Comparison of ENCODE assay signal across 8 cellular contexts in the genomic region with DNA sequence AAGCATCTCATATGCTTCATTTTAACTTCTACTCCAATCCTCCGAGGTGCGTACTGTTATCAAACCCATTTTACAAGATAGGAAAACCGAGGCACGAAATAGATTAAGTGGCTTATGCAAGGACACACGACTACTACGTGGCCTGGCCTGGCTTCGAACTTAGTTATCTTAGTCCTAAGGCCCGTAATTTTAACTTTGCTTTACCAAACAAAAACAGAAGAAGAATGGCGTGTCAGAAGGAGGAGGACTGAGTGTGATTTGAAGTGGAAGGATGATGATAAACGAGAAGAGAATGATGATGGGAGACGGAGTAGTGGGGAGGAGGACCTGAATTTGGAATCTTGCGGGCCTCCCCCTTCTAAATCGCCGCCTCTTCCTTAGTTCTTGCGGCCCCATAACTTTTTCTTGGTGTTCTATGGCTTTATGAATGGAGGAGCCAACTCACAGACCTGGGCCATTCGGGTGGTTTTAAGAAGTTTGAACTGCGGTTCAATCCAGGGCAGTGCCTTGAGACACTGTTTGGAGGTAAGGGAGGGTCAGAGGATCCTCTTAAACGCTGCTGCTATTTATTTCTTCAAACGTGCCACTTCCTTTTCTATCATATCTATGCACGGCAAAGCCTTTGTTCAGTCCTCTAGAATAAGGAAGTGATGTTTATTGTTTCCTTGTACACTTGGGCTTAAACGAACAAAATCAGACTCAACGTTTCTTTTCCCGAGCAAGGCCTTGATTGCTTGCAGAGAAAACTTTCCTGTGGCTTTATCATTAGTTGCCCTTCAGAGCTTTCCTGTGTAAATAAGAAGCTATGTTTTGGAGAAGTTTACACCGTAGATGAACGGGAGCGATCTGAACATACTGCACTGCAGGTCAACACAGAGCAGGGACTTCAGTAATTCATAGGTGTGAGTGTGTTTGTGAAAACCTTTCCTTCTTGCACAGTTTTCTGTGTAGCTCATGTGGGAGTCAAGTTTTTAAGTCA. TPM values are rescaled to one million over a fixed set of nuclear protein-coding genes. Genes with fewer than 3 reads are reported as not detected.
DNase-seq lines count a peak whose midpoint lies in the region; ATAC-seq and TF ChIP-seq lines count a peak whose summit lies in the region.

No MANE protein-coding gene starts in this region.

- H3K27ac Mint-ChIP-seq in activated B cell treated with CpG ODN at 0.5 μM for 24 hours, result peak overlapping the region; percentile 97

- intact Hi-C loops in activated B cell treated with CpG ODN at 0.5 μM for 24 hours (cut with micrococcal nuclease), result loop anchor here (1.0 to 5.0 kb wide), 9 partner anchors 47 to 1543 kb away; a partner anchor contains a TSS

- no peaks in the 10 kb centered on the region for H3K27me3 Mint-ChIP-seq in activated B cell treated with CpG ODN at 0.5 μM for 24 hours

- CTCF ChIA-PET in activated B cell treated with CpG ODN at 0.5 μM for 24 hours (lab: Charles Lee), result interaction anchor here (2.2 kb wide), 1 partner anchor 208 kb away, joined by 8 read pairs; no protein-coding TSS in a partner anchor

- peaks cover 55% of the 10 kb centered on the region for H3K4me1 Mint-ChIP-seq in activated B cell treated with CpG ODN at 0.5 μM for 24 hours

- peak overlapping the region; percentile 91 for H3K4me3 Mint-ChIP-seq in activated B cell treated with CpG ODN at 0.5 μM for 24 hours

- peak; percentile 6 for ATAC-seq in activated B cell treated with CpG ODN at 0.5 μM for 24 hours (ENCODE audit: low read depth)
- no peak for ATAC-seq in HG02610 (IDR thresholded peaks at IDR 0.05; ENCODE audit: unreplicated experiment)

- no peaks in the 10 kb centered on the region for H3K9me3 Mint-ChIP-seq in activated B cell treated with CpG ODN at 0.5 μM for 24 hours

- TF ChIP-seq CTCF in activated B cell treated with CpG ODN at 0.5 μM for 24 hours (IDR thresholded peaks at IDR 0.05), result no peak
- no peak for TF ChIP-seq CTCF in fibroblast of villous mesenchyme (IDR thresholded peaks at IDR 0.05; ENCODE audit: insufficient read depth, low read depth, low read length)
- TF ChIP-seq CTCF in GM20000 (IDR thresholded peaks at IDR 0.05; ENCODE audit: extremely low read depth, missing control alignments), result no peak
- TF ChIP-seq CTCF in GM10266 (IDR thresholded peaks at IDR 0.05; ENCODE audit: control insufficient read depth, insufficient read depth, low read depth, missing control alignments), result no peak

- peak overlapping the region; percentile 90 for H3K4me3 ChIP-seq in fibroblast of villous mesenchyme (ENCODE audit: low read depth, low read length)

- peak; percentile 29 for DNase-seq in EL
- peak; percentile 49 for DNase-seq in HT-29 (ENCODE audit: low spot score)
- peak; percentile 20 for DNase-seq in activated B cell treated with CpG ODN at 0.5 μM for 24 hours
- peak; percentile 21 for DNase-seq in fibroblast of villous mesenchyme (ENCODE audit: low read depth)
- DNase-seq in retina, result peak; percentile 22
- DNase-seq in GM20000 (ENCODE audit: low spot score), result no peak
- no peak for DNase-seq in GM10266 (ENCODE audit: extremely low spot score)

- peaks cover 37% of the 10 kb centered on the region for H3K36me3 Mint-ChIP-seq in activated B cell treated with CpG ODN at 0.5 μM for 24 hours (ENCODE audit: low read depth)

- POLR2A ChIA-PET in activated B cell treated with CpG ODN at 0.5 μM for 24 hours (lab: Charles Lee), result interaction anchor here (0.6 to 2.9 kb wide), 12 partner anchors 9 to 821 kb away, joined by 3 to 18 read pairs (median 5); a partner anchor contains a TSS

RNA-seq across cellular contexts. Expression of a gene that starts 0.8 kb away (rescaled TPM):
- total RNA-seq in HT-29 (2014; rRNA removed; shearing (Covaris generic)), result 40.7 and 42.9 TPM in 2 replicates
- total RNA-seq in activated B cell treated with CpG ODN at 0.5 μM for 24 hours (48.6 and 57.3 TPM in 2 replicates), fibroblast of villous mesenchyme (40.6 and 60.5 TPM in 2 replicates)

RNA-seq across cellular contexts. Expression of a gene that starts 8.9 kb away (rescaled TPM):
- total RNA-seq in HT-29 (2014; rRNA removed; shearing (Covaris generic)), result 3.5 and 3.6 TPM in 2 replicates
- total RNA-seq in activated B cell treated with CpG ODN at 0.5 μM for 24 hours, result not detected in 2 replicates
- 4.2 and 7.8 TPM in 2 replicates for total RNA-seq in fibroblast of villous mesenchyme

Comparison
In these comparisons a context has a peak if more than half of its experiments do, and no peak if none do; other contexts are left out.
1. DNase-seq: peak in EL (single experiment), HT-29 (single experiment), activated B cell treated with CpG ODN at 0.5 μM for 24 hours (single experiment), fibroblast of villous mesenchyme (single experiment) and retina (single experiment); none in GM20000 (single experiment) and GM10266 (single experiment).